In the genomic region with DNA sequence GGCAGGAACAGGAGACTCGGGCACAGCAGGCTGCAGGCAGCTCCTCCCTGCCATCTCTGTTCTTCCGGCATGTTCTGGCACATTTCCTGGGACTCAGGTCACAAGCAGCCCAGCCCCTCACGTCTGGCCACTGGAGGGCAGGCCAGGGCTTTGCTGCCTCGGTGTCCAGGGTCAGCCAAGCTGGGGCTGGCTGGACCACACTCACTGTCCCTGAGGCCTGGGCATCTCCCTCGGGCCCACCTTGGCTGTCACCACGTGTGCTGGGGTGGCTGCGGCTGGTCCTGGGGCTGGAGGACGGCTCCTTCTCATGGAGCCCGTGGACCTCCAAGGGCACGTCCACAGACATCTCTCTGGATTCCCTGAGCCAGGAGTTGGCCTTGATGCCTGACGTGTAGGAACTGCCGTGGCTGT, we compare ENCODE assay signal across 9 cellular contexts. TPM values are rescaled to one million over a fixed set of nuclear protein-coding genes. Genes with fewer than 3 reads are reported as not detected.
A peak's percentile ranks its signal among the peaks of the same experiment; 100 is the strongest.
DNase-seq lines count a peak whose midpoint lies in the region; ATAC-seq, FAIRE-seq and TF ChIP-seq lines count a peak whose summit lies in the region.
"Had no signal": no experiment of that assay in that cellular context is flagged by ENCODE, and none has a peak within 500 bp of the region (broad histone marks: within the 10 kb centered on the region; RNA-seq: fewer than 3 reads in every experiment).

No MANE protein-coding gene starts in this region.

- TF ChIP-seq CTCF in PC-3 (conservative IDR thresholded peaks at IDR 0.05; ENCODE audit: low read depth, low read length), result peak; percentile 50
- peak; percentile 53 for TF ChIP-seq CTCF in foreskin keratinocyte (conservative IDR thresholded peaks at IDR 0.05)
- peak in 3 of 4 donors; percentile 47 to 65 (median 53) for TF ChIP-seq CTCF in pancreas (IDR thresholded peaks at IDR 0.05)
- TF ChIP-seq CTCF in suprapubic skin (IDR thresholded peaks at IDR 0.05), result peak in 1 of 2 donors; percentile 20
- TF ChIP-seq CTCF in natural killer cell (IDR thresholded peaks at IDR 0.05), result no peak

- H2AFZ ChIP-seq in PC-3 (ENCODE audit: low read length), result no peak overlapping the region

- H3K4me3 ChIP-seq in PC-3 (ENCODE audit: low read length) (no peak overlapping the region), pancreas (no peak overlapping the region), suprapubic skin (no peak overlapping the region)

- no peaks in the 10 kb centered on the region for H3K9me3 Mint-ChIP-seq in natural killer cell

- no peak overlapping the region for H3K27ac Mint-ChIP-seq in natural killer cell

- no peaks in the 10 kb centered on the region for H3K4me1 Mint-ChIP-seq in natural killer cell

- no peak overlapping the region for H3K9ac ChIP-seq in PC-3 (ENCODE audit: low read length)

- H3K9me2 ChIP-seq in PC-3 (replicated peaks; ENCODE audit: low read length), result no peaks in the 10 kb centered on the region

- H3K27me3 ChIP-seq in PC-3 (ENCODE audit: low read length) (no peaks in the 10 kb centered on the region), foreskin keratinocyte (no peaks in the 10 kb centered on the region), pancreas (no peaks in the 10 kb centered on the region), suprapubic skin (no peaks in the 10 kb centered on the region)

- no peaks in the 10 kb centered on the region for H3K36me3 Mint-ChIP-seq in natural killer cell

- no peak overlapping the region for H3K27ac ChIP-seq in PC-3 (ENCODE audit: low read length)
- H3K27ac ChIP-seq in foreskin keratinocyte, result no peak overlapping the region
- no peak overlapping the region for H3K27ac ChIP-seq in pancreas
- no peak overlapping the region for H3K27ac ChIP-seq in suprapubic skin

- DNase-seq in EH (ENCODE audit: low read depth) (peak; percentile 51), PC-3 (peak; percentile 28), foreskin keratinocyte (no peak), pancreas (peak; percentile 73 to 89 (median 82)), suprapubic skin (ENCODE audit: low spot score in 2 of 2) (no peak), natural killer cell (no peak)

- H3F3A ChIP-seq in PC-3 (ENCODE audit: low read length, unreplicated experiment), result no peaks in the 10 kb centered on the region

- TF ChIP-seq EP300 in suprapubic skin (IDR thresholded peaks at IDR 0.05), result no peak

- intact Hi-C loops in PC-3 (cut with micrococcal nuclease), result no loop called here
- intact Hi-C loops in pancreas (cut with DNase I), result loop anchor here in 1 of 3 donors (5.0 kb wide), 1 partner anchor 57 kb away; no protein-coding TSS in a partner anchor
- intact Hi-C loops in natural killer cell (cut with micrococcal nuclease), result no loop called here

- TF ChIP-seq POLR2A in suprapubic skin (IDR thresholded peaks at IDR 0.05), result no peak
- no peak for TF ChIP-seq POLR2A in GM18505 (IDR thresholded peaks at IDR 0.05; ENCODE audit: borderline replicate concordance, extremely low read depth, insufficient read depth, insufficient read length)

- H3K36me3 ChIP-seq in PC-3 (ENCODE audit: low read depth, low read length), result no peaks in the 10 kb centered on the region
- no peaks in the 10 kb centered on the region for H3K36me3 ChIP-seq in pancreas
- no peaks in the 10 kb centered on the region for H3K36me3 ChIP-seq in suprapubic skin

- H3K79me2 ChIP-seq in PC-3 (ENCODE audit: low read length), result no peaks in the 10 kb centered on the region

- H3K4me2 ChIP-seq in PC-3 (ENCODE audit: low read length), result no peak overlapping the region

- POLR2A ChIA-PET in PC-3 (lab: Charles Lee; ENCODE audit: unreplicated experiment), result no interaction called here

- no peaks in the 10 kb centered on the region for H3K4me1 ChIP-seq in PC-3 (ENCODE audit: insufficient read depth, low read length)
- H3K4me1 ChIP-seq in foreskin keratinocyte, result no peaks in the 10 kb centered on the region
- H3K4me1 ChIP-seq in pancreas, result no peaks in the 10 kb centered on the region
- H3K4me1 ChIP-seq in suprapubic skin, result peaks cover 4% of the 10 kb centered on the region

- FAIRE-seq in pancreas (lab: Jason Lieb, UNC), result no peak
- FAIRE-seq: colon had no signal

- H4K20me1 ChIP-seq in PC-3 (ENCODE audit: low read length), result no peaks in the 10 kb centered on the region

- no peak overlapping the region for H3K4me3 Mint-ChIP-seq in natural killer cell

- H3K9me3 ChIP-seq in PC-3 (ENCODE audit: low read length) (no peaks in the 10 kb centered on the region), pancreas (no peaks in the 10 kb centered on the region), suprapubic skin (no peaks in the 10 kb centered on the region)

- WGBS in pancreas, 2 donors, result 32 to 36% methylated on average over 12 of the region's 12 CpGs
- WGBS in suprapubic skin, result 44% methylated on average over 6 of the region's 12 CpGs

- BruUV-seq in PC-3 (replicated peaks; lab: Mats Ljungman, UMichigan), result no TSS peak

- ATAC-seq in PC-3 (peak; percentile 58), foreskin keratinocyte (no peak), pancreas (peak; percentile 89 to 98 (median 92)), GM18505 (IDR thresholded peaks at IDR 0.05; ENCODE audit: unreplicated experiment) (no peak), HG02970 (IDR thresholded peaks at IDR 0.05; ENCODE audit: low FRiP score, unreplicated experiment) (no peak), natural killer cell (no peak)

- CTCF ChIA-PET in PC-3 (lab: Charles Lee), result no interaction called here

- H3K27me3 Mint-ChIP-seq in natural killer cell (ENCODE audit: low read depth in 2 of 2), result no peaks in the 10 kb centered on the region

RNA-seq across cellular contexts. Expression of a gene that starts 18.5 kb away (rescaled TPM):
- total RNA-seq in PC-3 (2014; rRNA removed), result not detected in 2 replicates
- total RNA-seq in foreskin keratinocyte, result not detected in 2 replicates
- not detected in 2 replicates for polyA plus RNA-seq in foreskin keratinocyte
- not detected for total RNA-seq in pancreas
- polyA plus RNA-seq in pancreas, result under 1 TPM; 0.02 to 0.15 TPM
- 1 to 10 TPM in 2 of 4 donors, under 1 TPM in 2; 0.64 to 2.6 (median 1.5) TPM for total RNA-seq in suprapubic skin
- not detected for total RNA-seq in natural killer cell

Comparison
In these comparisons a context has a peak if more than half of its experiments do, and no peak if none do; other contexts are left out.
1. DNase-seq: peak in EH (single experiment), PC-3 (single experiment) and pancreas (6 of 6); none in foreskin keratinocyte (0 of 2), suprapubic skin (0 of 2) and natural killer cell (single experiment).
2. ATAC-seq: peak in PC-3 (single experiment) and pancreas (4 of 4); none in foreskin keratinocyte (single experiment), GM18505 (single experiment), HG02970 (single experiment) and natural killer cell (0 of 3).